In genomic region chr3:62368705-62369475, GRCh38 we compare ENCODE assay signal across 11 cellular contexts. TPM values are rescaled to one million over a fixed set of nuclear protein-coding genes. Genes with fewer than 3 reads are reported as not detected.
DNase-seq lines count a peak whose midpoint lies in the region; ATAC-seq and TF ChIP-seq lines count a peak whose summit lies in the region.
"Had no signal": no experiment of that assay in that cellular context is flagged by ENCODE, and none has a peak within 500 bp of the region (broad histone marks: within the 10 kb centered on the region; RNA-seq: fewer than 3 reads in every experiment).

No MANE protein-coding gene starts in this region.

- H3K36me3 ChIP-seq in heart left ventricle: no peaks in the 10 kb centered on the region
- H3K36me3 ChIP-seq in left lung: no peaks in the 10 kb centered on the region
- H3K36me3 ChIP-seq in thoracic aorta: no peaks in the 10 kb centered on the region

- DNase-seq in heart left ventricle (no peak), cardiac septum (ENCODE audit: low spot score) (no peak), coronary artery (ENCODE audit: low spot score) (no peak), left lung (peak in 1 of 2 donors; percentile 74), thoracic aorta (ENCODE audit: low spot score) (no peak), inferior parietal cortex (ENCODE audit: extremely low spot score) (no peak), UCSD-AML1 (lab: John Stamatoyannopoulos, UW; ENCODE audit: unreplicated experiment) (no peak), posterior vena cava (ENCODE audit: low spot score) (no peak)
- DNase-seq: activated effector memory CD4-positive, alpha-beta T cell treated with anti-CD3 and anti-CD28 coated beads, Interleukin-2, amount 50 U/mL, for 16 hours; cortex of kidney; KG1 had no signal

- H3K4me1 ChIP-seq in heart left ventricle: peaks cover 0 to 54% (median 10%) of the 10 kb centered on the region in 12 donors
- peaks cover 0 to 29% of the 10 kb centered on the region in 2 donors for H3K4me1 ChIP-seq in left lung
- H3K4me1 ChIP-seq in thoracic aorta (ENCODE audit: control insufficient read depth in 1 of 2, low read depth in 2 of 2): peaks cover 11 to 60% of the 10 kb centered on the region in 2 donors

- 2 to 6% (median 3%) methylated on average over 42 to 58 of the region's 58 CpGs for WGBS in heart left ventricle, 4 donors

- H3K27ac ChIP-seq in heart left ventricle (no peak overlapping the region), coronary artery (no peak overlapping the region), left lung (no peak overlapping the region), thoracic aorta (peak overlapping the region in 1 of 2 donors; percentile 5)

- no peaks in the 10 kb centered on the region for H3K9me3 ChIP-seq in heart left ventricle
- no peaks in the 10 kb centered on the region for H3K9me3 ChIP-seq in left lung
- H3K9me3 ChIP-seq in thoracic aorta: no peaks in the 10 kb centered on the region

- ATAC-seq in heart left ventricle (no peak), left lung (peak; percentile 66), thoracic aorta (ENCODE audit: insufficient number of reproducible peaks, low FRiP score, low read depth) (no peak)

- TF ChIP-seq POLR2A in heart left ventricle (IDR thresholded peaks at IDR 0.05): no peak

- peak in 4 of 12 donors; percentile 5 to 22 (median 8) for TF ChIP-seq CTCF in heart left ventricle (IDR thresholded peaks at IDR 0.05)
- TF ChIP-seq CTCF in coronary artery (IDR thresholded peaks at IDR 0.05): no peak
- no peak for TF ChIP-seq CTCF in left lung (IDR thresholded peaks at IDR 0.05)
- TF ChIP-seq CTCF in thoracic aorta (IDR thresholded peaks at IDR 0.05): no peak

- H3K27me3 ChIP-seq in heart left ventricle: peaks cover 57 to 95% (median 84%) of the 10 kb centered on the region in 9 donors
- peaks cover 89 to 96% of the 10 kb centered on the region in 2 donors for H3K27me3 ChIP-seq in left lung
- H3K27me3 ChIP-seq in thoracic aorta (replicated peaks; ENCODE audit: insufficient read depth): peaks cover 38% of the 10 kb centered on the region

- intact Hi-C loops in heart left ventricle (cut with DNase I): no loop called here
- intact Hi-C loops in cardiac septum (cut with DNase I): no loop called here
- intact Hi-C loops in left lung (cut with DNase I): no loop called here
- intact Hi-C loops in posterior vena cava (cut with DNase I): no loop called here

- H3K4me3 ChIP-seq in heart left ventricle (peak overlapping the region in 9 of 12 donors; percentile 1 to 37 (median 18)), coronary artery (peak overlapping the region; percentile 42), left lung (no peak overlapping the region), thoracic aorta (peak overlapping the region; percentile 50)

RNA-seq across cellular contexts. Expression of gene FEZF2, which starts 4.5 kb away (rescaled TPM):
- total RNA-seq in heart left ventricle (not detected), cardiac septum (not detected), left lung (not detected), thoracic aorta (not detected), posterior vena cava (not detected)
- polyA plus RNA-seq in heart left ventricle: not detected

Comparison
In these comparisons a context has a peak if more than half of its experiments do, and no peak if none do; other contexts are left out.
1. H3K4me3 ChIP-seq: peak in heart left ventricle (9 of 12), coronary artery (single experiment) and thoracic aorta (single experiment); none in left lung (0 of 2).